Comparison of ENCODE assay signal across 2 cellular contexts in the genomic region with DNA sequence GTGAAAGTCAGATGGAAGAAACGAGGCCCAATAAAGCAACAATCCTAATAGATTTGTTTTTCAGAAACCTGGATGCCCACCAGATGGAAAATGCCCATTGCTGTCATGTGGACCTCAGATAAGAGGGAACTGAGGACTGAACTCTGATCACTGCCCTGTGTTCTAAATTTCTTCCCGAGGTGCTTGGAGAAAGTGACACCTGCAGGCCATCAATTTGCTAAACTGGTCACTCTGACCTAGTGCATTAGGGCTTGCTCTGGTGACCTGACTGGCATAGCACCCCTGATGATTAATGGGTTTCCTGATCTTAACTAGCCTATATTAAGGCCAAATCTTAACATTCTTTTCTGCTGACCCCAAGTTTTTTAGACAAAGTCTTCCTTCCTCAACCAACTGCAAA.
TF ChIP-seq lines count a peak whose summit lies in the region.

No MANE protein-coding gene starts in this region.

TF ChIP-seq in K562, 482 proteins besides CTCF, POLR2A, EP300 and RAD21:
- TF ChIP-seq MEIS2 (IDR thresholded peaks at IDR 0.05; ENCODE audit: partially characterized antibody), result peak; percentile 46
- TF ChIP-seq AFF4 (CRISPR knock-in tag; IDR thresholded peaks at IDR 0.05), result no peak
- no peak for TF ChIP-seq EWSR1 (IDR thresholded peaks at IDR 0.05; ENCODE audit: borderline replicate concordance, low read depth, partially characterized antibody)
- TF ChIP-seq ZNF316 (IDR thresholded peaks at IDR 0.05), result peak; percentile 37

TF ChIP-seq in HepG2, 621 proteins besides CTCF, POLR2A, EP300 and RAD21:
- TF ChIP-seq JUNB (CRISPR knock-in tag; IDR thresholded peaks at IDR 0.05; ENCODE audit: borderline replicate concordance) (no peak), ZFX (CRISPR knock-in tag; IDR thresholded peaks at IDR 0.05; ENCODE audit: low read depth) (0 out of 2 replicates have a peak, but pooled peaks have one; percentile 13), LCORL (IDR thresholded peaks at IDR 0.05) (no peak), LCORL (CRISPR knock-in tag; IDR thresholded peaks at IDR 0.05) (peak; percentile 62; the same call in 1 of the 2 replicates), HOXA3 (CRISPR knock-in tag; IDR thresholded peaks at IDR 0.05) (no peak), REXO4 (CRISPR knock-in tag; IDR thresholded peaks at IDR 0.05; ENCODE audit: borderline replicate concordance) (no peak), ZFP37 (CRISPR knock-in tag; IDR thresholded peaks at IDR 0.05; ENCODE audit: borderline replicate concordance) (no peak), ZSCAN25 (CRISPR knock-in tag; IDR thresholded peaks at IDR 0.05) (no peak), TGIF2 (CRISPR knock-in tag; IDR thresholded peaks at IDR 0.05) (no peak), ZNF3 (CRISPR knock-in tag; IDR thresholded peaks at IDR 0.05) (no peak), NR2F1 (CRISPR knock-in tag; IDR thresholded peaks at IDR 0.05) (no peak), MAFF (IDR thresholded peaks at IDR 0.05; ENCODE audit: low read depth, low read length) (peak; percentile 9; the same call in 1 of the 2 replicates), STAG1 (CRISPR knock-in tag; IDR thresholded peaks at IDR 0.05) (peak; percentile 57), ZNF337 (CRISPR knock-in tag; IDR thresholded peaks at IDR 0.05; ENCODE audit: borderline replicate concordance, low read depth) (no peak), CC2D1A (CRISPR knock-in tag; IDR thresholded peaks at IDR 0.05) (no peak), SKI (IDR thresholded peaks at IDR 0.05; ENCODE audit: partially characterized antibody) (no peak), SALL2 (CRISPR knock-in tag; IDR thresholded peaks at IDR 0.05) (no peak), ZBTB4 (CRISPR knock-in tag; IDR thresholded peaks at IDR 0.05; ENCODE audit: borderline replicate concordance) (no peak), ZEB1 (IDR thresholded peaks at IDR 0.05; ENCODE audit: insufficient replicate concordance, low read depth) (no peak), ZNF17 (CRISPR knock-in tag; IDR thresholded peaks at IDR 0.05) (no peak), MAFK (conservative IDR thresholded peaks at IDR 0.05 in 1 of 2, IDR thresholded peaks at IDR 0.05 in 1 of 2; ENCODE audit: low read length in 2 of 2) (peak; percentile 6 to 35; a peak in 1 of 4 replicates), SIX1 (CRISPR knock-in tag; IDR thresholded peaks at IDR 0.05; ENCODE audit: borderline replicate concordance) (no peak), TEAD2 (CRISPR knock-in tag; IDR thresholded peaks at IDR 0.05) (no peak), ATRX (CRISPR knock-in tag; IDR thresholded peaks at IDR 0.05; ENCODE audit: borderline replicate concordance) (no peak), RFXANK (CRISPR knock-in tag; IDR thresholded peaks at IDR 0.05) (no peak), ZNF629 (CRISPR knock-in tag; conservative IDR thresholded peaks at IDR 0.05) (peak; percentile 56), RXRA (CRISPR knock-in tag; IDR thresholded peaks at IDR 0.05) (no peak), HNF4A (CRISPR knock-in tag; IDR thresholded peaks at IDR 0.05) (peak; percentile 60), ZNF30 (CRISPR knock-in tag; IDR thresholded peaks at IDR 0.05) (no peak), KDM5B (CRISPR knock-in tag; IDR thresholded peaks at IDR 0.05; ENCODE audit: borderline replicate concordance) (no peak), ZFP36L2 (CRISPR knock-in tag; IDR thresholded peaks at IDR 0.05) (no peak), ZNF850 (CRISPR knock-in tag; conservative IDR thresholded peaks at IDR 0.05) (no peak), KDM5A (IDR thresholded peaks at IDR 0.05; ENCODE audit: borderline replicate concordance, low read length) (no peak), FOXK2 (IDR thresholded peaks at IDR 0.05) (no peak), SNRNP70 (IDR thresholded peaks at IDR 0.05; ENCODE audit: low read depth, low read length) (no peak), ZNF263 (CRISPR knock-in tag; IDR thresholded peaks at IDR 0.05) (no peak), ZNF510 (CRISPR knock-in tag; IDR thresholded peaks at IDR 0.05; ENCODE audit: low read depth) (no peak), ZNF256 (CRISPR knock-in tag; conservative IDR thresholded peaks at IDR 0.05) (no peak), TRIM24 (CRISPR knock-in tag; IDR thresholded peaks at IDR 0.05) (no peak), BRCA1 (CRISPR knock-in tag; IDR thresholded peaks at IDR 0.05) (no peak)
- TF ChIP-seq, protein P1, sequence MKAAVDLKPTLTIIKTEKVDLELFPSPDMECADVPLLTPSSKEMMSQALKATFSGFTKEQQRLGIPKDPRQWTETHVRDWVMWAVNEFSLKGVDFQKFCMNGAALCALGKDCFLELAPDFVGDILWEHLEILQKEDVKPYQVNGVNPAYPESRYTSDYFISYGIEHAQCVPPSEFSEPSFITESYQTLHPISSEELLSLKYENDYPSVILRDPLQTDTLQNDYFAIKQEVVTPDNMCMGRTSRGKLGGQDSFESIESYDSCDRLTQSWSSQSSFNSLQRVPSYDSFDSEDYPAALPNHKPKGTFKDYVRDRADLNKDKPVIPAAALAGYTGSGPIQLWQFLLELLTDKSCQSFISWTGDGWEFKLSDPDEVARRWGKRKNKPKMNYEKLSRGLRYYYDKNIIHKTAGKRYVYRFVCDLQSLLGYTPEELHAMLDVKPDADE (CRISPR knock-in tag; IDR thresholded peaks at IDR 0.05), result no peak
- TF ChIP-seq, protein P2, sequence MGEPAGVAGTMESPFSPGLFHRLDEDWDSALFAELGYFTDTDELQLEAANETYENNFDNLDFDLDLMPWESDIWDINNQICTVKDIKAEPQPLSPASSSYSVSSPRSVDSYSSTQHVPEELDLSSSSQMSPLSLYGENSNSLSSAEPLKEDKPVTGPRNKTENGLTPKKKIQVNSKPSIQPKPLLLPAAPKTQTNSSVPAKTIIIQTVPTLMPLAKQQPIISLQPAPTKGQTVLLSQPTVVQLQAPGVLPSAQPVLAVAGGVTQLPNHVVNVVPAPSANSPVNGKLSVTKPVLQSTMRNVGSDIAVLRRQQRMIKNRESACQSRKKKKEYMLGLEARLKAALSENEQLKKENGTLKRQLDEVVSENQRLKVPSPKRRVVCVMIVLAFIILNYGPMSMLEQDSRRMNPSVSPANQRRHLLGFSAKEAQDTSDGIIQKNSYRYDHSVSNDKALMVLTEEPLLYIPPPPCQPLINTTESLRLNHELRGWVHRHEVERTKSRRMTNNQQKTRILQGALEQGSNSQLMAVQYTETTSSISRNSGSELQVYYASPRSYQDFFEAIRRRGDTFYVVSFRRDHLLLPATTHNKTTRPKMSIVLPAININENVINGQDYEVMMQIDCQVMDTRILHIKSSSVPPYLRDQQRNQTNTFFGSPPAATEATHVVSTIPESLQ (CRISPR knock-in tag; conservative IDR thresholded peaks at IDR 0.05), result no peak
- TF ChIP-seq, protein P3, sequence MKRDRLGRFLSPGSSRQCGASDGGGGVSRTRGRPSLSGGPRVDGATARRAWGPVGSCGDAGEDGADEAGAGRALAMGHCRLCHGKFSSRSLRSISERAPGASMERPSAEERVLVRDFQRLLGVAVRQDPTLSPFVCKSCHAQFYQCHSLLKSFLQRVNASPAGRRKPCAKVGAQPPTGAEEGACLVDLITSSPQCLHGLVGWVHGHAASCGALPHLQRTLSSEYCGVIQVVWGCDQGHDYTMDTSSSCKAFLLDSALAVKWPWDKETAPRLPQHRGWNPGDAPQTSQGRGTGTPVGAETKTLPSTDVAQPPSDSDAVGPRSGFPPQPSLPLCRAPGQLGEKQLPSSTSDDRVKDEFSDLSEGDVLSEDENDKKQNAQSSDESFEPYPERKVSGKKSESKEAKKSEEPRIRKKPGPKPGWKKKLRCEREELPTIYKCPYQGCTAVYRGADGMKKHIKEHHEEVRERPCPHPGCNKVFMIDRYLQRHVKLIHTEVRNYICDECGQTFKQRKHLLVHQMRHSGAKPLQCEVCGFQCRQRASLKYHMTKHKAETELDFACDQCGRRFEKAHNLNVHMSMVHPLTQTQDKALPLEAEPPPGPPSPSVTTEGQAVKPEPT (CRISPR knock-in tag; IDR thresholded peaks at IDR 0.05; ENCODE audit: low read depth), result no peak
- TF ChIP-seq, protein P4, sequence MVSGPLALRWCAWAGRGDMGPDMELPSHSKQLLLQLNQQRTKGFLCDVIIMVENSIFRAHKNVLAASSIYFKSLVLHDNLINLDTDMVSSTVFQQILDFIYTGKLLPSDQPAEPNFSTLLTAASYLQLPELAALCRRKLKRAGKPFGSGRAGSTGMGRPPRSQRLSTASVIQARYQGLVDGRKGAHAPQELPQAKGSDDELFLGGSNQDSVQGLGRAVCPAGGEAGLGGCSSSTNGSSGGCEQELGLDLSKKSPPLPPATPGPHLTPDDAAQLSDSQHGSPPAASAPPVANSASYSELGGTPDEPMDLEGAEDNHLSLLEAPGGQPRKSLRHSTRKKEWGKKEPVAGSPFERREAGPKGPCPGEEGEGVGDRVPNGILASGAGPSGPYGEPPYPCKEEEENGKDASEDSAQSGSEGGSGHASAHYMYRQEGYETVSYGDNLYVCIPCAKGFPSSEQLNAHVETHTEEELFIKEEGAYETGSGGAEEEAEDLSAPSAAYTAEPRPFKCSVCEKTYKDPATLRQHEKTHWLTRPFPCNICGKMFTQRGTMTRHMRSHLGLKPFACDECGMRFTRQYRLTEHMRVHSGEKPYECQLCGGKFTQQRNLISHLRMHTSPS (CRISPR knock-in tag; IDR thresholded peaks at IDR 0.05; ENCODE audit: low read depth), result no peak
